ENCODE assay signal across 1 cellular context in the genomic region with DNA sequence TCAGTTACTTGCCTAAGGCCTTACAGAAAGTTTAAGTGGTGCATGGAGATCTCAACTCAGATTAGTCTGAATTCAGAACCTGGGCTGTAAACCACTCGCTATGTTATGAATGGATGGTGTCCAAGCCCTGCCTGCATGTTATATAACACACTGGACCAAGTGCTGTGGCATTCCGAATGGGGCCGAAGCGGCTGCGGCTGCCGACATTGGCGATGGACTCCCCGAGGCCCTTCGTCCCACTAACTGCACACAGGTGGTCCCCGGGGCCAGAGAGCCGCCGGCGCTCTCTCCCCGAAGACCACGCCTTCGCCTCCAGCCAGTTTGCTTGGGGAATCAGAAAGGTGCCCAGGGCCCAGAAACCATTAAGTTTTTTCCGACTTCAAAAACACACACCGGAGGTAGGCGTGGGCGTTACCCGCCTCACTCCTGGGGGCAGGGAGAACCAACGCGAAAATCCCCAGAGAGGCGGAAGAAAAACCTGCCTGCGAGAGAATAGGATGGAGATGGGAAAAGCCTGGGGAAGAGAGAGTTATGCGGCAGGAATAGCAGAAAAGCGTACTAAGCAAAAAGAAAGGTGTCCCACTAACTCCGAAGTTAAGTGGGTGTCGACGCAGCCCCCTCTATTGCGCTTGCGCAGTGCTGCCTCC.
TF ChIP-seq lines count a peak whose summit lies in the region.

No MANE protein-coding gene starts in this region.

TF ChIP-seq in HEK293, 187 proteins besides CTCF, POLR2A, EP300 and RAD21 (continued from another document and continues in another):
- TF ChIP-seq, protein P1, sequence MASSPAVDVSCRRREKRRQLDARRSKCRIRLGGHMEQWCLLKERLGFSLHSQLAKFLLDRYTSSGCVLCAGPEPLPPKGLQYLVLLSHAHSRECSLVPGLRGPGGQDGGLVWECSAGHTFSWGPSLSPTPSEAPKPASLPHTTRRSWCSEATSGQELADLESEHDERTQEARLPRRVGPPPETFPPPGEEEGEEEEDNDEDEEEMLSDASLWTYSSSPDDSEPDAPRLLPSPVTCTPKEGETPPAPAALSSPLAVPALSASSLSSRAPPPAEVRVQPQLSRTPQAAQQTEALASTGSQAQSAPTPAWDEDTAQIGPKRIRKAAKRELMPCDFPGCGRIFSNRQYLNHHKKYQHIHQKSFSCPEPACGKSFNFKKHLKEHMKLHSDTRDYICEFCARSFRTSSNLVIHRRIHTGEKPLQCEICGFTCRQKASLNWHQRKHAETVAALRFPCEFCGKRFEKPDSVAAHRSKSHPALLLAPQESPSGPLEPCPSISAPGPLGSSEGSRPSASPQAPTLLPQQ (tag by site-specific recombination; IDR thresholded peaks at IDR 0.05), result peak; percentile 43; the same call in 1 of the 2 replicates
- TF ChIP-seq KLF1 (tag by site-specific recombination; IDR thresholded peaks at IDR 0.05), result peak; percentile 7
- TF ChIP-seq ZNF423 (tag by site-specific recombination; IDR thresholded peaks at IDR 0.05), result 0 out of 2 replicates have a peak, but pooled peaks have one; percentile 7
- no peak for TF ChIP-seq HOXC10 (CRISPR knock-in tag; IDR thresholded peaks at IDR 0.05)
- TF ChIP-seq KLF8 (tag by site-specific recombination; IDR thresholded peaks at IDR 0.05), result no peak; the same call in 1 of the 2 replicates
- TF ChIP-seq GFI1B (tag by site-specific recombination; IDR thresholded peaks at IDR 0.05), result no peak
- TF ChIP-seq, protein P2, sequence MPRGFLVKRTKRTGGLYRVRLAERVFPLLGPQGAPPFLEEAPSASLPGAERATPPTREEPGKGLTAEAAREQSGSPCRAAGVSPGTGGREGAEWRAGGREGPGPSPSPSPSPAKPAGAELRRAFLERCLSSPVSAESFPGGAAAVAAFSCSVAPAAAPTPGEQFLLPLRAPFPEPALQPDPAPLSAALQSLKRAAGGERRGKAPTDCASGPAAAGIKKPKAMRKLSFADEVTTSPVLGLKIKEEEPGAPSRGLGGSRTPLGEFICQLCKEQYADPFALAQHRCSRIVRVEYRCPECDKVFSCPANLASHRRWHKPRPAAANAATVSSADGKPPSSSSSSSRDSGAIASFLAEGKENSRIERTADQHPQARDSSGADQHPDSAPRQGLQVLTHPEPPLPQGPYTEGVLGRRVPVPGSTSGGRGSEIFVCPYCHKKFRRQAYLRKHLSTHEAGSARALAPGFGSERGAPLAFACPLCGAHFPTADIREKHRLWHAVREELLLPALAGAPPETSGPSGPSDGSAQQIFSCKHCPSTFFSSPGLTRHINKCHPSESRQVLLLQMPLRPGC (tag by site-specific recombination; IDR thresholded peaks at IDR 0.05), result no peak
- no peak for TF ChIP-seq ZNF610 (tag by site-specific recombination; IDR thresholded peaks at IDR 0.05; ENCODE audit: borderline replicate concordance)
- TF ChIP-seq, protein P3, sequence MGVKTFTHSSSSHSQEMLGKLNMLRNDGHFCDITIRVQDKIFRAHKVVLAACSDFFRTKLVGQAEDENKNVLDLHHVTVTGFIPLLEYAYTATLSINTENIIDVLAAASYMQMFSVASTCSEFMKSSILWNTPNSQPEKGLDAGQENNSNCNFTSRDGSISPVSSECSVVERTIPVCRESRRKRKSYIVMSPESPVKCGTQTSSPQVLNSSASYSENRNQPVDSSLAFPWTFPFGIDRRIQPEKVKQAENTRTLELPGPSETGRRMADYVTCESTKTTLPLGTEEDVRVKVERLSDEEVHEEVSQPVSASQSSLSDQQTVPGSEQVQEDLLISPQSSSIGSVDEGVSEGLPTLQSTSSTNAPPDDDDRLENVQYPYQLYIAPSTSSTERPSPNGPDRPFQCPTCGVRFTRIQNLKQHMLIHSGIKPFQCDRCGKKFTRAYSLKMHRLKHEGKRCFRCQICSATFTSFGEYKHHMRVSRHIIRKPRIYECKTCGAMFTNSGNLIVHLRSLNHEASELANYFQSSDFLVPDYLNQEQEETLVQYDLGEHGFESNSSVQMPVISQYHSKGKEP (tag by site-specific recombination; IDR thresholded peaks at IDR 0.05), result 0 out of 2 replicates have a peak, but pooled peaks have one; percentile 35
- TF ChIP-seq SP7 (tag by site-specific recombination; IDR thresholded peaks at IDR 0.05), result no peak
- peak; percentile 93 for TF ChIP-seq ZNF600 (tag by site-specific recombination; IDR thresholded peaks at IDR 0.05)
- TF ChIP-seq ZNF324 (tag by site-specific recombination; IDR thresholded peaks at IDR 0.05), result peak; percentile 21; the same call in 1 of the 2 replicates
- no peak for TF ChIP-seq ZFP69B (tag by site-specific recombination; IDR thresholded peaks at IDR 0.05)
- TF ChIP-seq ZNF114 (tag by site-specific recombination; IDR thresholded peaks at IDR 0.05), result no peak
- TF ChIP-seq, protein P4, sequence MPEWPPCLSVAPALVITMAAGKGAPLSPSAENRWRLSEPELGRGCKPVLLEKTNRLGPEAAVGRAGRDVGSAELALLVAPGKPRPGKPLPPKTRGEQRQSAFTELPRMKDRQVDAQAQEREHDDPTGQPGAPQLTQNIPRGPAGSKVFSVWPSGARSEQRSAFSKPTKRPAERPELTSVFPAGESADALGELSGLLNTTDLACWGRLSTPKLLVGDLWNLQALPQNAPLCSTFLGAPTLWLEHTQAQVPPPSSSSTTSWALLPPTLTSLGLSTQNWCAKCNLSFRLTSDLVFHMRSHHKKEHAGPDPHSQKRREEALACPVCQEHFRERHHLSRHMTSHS (tag by site-specific recombination; IDR thresholded peaks at IDR 0.05), result no peak
- peak; percentile 64; the same call in 1 of the 2 replicates for TF ChIP-seq GLIS1 (tag by site-specific recombination; IDR thresholded peaks at IDR 0.05)
- no peak for TF ChIP-seq ZNF48 (tag by site-specific recombination; IDR thresholded peaks at IDR 0.05)
- no peak for TF ChIP-seq ZNF366 (tag by site-specific recombination; conservative IDR thresholded peaks at IDR 0.05)
- TF ChIP-seq, protein P5, sequence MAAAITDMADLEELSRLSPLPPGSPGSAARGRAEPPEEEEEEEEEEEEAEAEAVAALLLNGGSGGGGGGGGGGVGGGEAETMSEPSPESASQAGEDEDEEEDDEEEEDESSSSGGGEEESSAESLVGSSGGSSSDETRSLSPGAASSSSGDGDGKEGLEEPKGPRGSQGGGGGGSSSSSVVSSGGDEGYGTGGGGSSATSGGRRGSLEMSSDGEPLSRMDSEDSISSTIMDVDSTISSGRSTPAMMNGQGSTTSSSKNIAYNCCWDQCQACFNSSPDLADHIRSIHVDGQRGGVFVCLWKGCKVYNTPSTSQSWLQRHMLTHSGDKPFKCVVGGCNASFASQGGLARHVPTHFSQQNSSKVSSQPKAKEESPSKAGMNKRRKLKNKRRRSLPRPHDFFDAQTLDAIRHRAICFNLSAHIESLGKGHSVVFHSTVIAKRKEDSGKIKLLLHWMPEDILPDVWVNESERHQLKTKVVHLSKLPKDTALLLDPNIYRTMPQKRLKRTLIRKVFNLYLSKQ (tag by site-specific recombination; IDR thresholded peaks at IDR 0.05; ENCODE audit: borderline replicate concordance), result no peak
- TF ChIP-seq, protein P6, sequence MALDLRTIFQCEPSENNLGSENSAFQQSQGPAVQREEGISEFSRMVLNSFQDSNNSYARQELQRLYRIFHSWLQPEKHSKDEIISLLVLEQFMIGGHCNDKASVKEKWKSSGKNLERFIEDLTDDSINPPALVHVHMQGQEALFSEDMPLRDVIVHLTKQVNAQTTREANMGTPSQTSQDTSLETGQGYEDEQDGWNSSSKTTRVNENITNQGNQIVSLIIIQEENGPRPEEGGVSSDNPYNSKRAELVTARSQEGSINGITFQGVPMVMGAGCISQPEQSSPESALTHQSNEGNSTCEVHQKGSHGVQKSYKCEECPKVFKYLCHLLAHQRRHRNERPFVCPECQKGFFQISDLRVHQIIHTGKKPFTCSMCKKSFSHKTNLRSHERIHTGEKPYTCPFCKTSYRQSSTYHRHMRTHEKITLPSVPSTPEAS (tag by site-specific recombination; IDR thresholded peaks at IDR 0.05), result no peak
- no peak for TF ChIP-seq ZNF169 (tag by site-specific recombination; IDR thresholded peaks at IDR 0.05)
- TF ChIP-seq, protein P7, sequence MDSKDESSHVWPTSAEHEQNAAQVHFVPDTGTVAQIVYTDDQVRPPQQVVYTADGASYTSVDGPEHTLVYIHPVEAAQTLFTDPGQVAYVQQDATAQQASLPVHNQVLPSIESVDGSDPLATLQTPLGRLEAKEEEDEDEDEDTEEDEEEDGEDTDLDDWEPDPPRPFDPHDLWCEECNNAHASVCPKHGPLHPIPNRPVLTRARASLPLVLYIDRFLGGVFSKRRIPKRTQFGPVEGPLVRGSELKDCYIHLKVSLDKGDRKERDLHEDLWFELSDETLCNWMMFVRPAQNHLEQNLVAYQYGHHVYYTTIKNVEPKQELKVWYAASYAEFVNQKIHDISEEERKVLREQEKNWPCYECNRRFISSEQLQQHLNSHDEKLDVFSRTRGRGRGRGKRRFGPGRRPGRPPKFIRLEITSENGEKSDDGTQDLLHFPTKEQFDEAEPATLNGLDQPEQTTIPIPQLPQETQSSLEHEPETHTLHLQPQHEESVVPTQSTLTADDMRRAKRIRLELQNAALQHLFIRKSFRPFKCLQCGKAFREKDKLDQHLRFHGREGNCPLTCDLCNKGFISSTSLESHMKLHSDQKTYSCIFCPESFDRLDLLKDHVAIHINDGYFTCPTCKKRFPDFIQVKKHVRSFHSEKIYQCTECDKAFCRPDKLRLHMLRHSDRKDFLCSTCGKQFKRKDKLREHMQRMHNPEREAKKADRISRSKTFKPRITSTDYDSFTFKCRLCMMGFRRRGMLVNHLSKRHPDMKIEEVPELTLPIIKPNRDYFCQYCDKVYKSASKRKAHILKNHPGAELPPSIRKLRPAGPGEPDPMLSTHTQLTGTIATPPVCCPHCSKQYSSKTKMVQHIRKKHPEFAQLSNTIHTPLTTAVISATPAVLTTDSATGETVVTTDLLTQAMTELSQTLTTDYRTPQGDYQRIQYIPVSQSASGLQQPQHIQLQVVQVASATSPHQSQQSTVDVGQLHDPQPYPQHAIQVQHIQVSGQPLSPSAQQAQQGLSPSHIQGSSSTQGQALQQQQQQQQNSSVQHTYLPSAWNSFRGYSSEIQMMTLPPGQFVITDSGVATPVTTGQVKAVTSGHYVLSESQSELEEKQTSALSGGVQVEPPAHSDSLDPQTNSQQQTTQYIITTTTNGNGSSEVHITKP (tag by site-specific recombination; IDR thresholded peaks at IDR 0.05), result peak; percentile 15; the same call in 1 of the 2 replicates
- TF ChIP-seq, protein P8, sequence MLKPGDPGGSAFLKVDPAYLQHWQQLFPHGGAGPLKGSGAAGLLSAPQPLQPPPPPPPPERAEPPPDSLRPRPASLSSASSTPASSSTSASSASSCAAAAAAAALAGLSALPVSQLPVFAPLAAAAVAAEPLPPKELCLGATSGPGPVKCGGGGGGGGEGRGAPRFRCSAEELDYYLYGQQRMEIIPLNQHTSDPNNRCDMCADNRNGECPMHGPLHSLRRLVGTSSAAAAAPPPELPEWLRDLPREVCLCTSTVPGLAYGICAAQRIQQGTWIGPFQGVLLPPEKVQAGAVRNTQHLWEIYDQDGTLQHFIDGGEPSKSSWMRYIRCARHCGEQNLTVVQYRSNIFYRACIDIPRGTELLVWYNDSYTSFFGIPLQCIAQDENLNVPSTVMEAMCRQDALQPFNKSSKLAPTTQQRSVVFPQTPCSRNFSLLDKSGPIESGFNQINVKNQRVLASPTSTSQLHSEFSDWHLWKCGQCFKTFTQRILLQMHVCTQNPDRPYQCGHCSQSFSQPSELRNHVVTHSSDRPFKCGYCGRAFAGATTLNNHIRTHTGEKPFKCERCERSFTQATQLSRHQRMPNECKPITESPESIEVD (tag by site-specific recombination; IDR thresholded peaks at IDR 0.05), result peak; percentile 4; the same call in 1 of the 2 replicates
- no peak for TF ChIP-seq ZNF248 (tag by site-specific recombination; IDR thresholded peaks at IDR 0.05)
- TF ChIP-seq ZNF621 (tag by site-specific recombination; IDR thresholded peaks at IDR 0.05), result no peak
- no peak for TF ChIP-seq ZNF266 (tag by site-specific recombination; IDR thresholded peaks at IDR 0.05; ENCODE audit: low read depth)
- no peak for TF ChIP-seq ZNF530 (tag by site-specific recombination; IDR thresholded peaks at IDR 0.05; ENCODE audit: low read depth)
- no peak for TF ChIP-seq ZNF585B (tag by site-specific recombination; IDR thresholded peaks at IDR 0.05)
- TF ChIP-seq, protein P9, sequence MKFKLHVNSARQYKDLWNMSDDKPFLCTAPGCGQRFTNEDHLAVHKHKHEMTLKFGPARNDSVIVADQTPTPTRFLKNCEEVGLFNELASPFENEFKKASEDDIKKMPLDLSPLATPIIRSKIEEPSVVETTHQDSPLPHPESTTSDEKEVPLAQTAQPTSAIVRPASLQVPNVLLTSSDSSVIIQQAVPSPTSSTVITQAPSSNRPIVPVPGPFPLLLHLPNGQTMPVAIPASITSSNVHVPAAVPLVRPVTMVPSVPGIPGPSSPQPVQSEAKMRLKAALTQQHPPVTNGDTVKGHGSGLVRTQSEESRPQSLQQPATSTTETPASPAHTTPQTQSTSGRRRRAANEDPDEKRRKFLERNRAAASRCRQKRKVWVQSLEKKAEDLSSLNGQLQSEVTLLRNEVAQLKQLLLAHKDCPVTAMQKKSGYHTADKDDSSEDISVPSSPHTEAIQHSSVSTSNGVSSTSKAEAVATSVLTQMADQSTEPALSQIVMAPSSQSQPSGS (tag by site-specific recombination; IDR thresholded peaks at IDR 0.05; ENCODE audit: low read depth), result no peak
- peak; percentile 65 for TF ChIP-seq PRDM1 (tag by site-specific recombination; IDR thresholded peaks at IDR 0.05)
- TF ChIP-seq, protein P10, sequence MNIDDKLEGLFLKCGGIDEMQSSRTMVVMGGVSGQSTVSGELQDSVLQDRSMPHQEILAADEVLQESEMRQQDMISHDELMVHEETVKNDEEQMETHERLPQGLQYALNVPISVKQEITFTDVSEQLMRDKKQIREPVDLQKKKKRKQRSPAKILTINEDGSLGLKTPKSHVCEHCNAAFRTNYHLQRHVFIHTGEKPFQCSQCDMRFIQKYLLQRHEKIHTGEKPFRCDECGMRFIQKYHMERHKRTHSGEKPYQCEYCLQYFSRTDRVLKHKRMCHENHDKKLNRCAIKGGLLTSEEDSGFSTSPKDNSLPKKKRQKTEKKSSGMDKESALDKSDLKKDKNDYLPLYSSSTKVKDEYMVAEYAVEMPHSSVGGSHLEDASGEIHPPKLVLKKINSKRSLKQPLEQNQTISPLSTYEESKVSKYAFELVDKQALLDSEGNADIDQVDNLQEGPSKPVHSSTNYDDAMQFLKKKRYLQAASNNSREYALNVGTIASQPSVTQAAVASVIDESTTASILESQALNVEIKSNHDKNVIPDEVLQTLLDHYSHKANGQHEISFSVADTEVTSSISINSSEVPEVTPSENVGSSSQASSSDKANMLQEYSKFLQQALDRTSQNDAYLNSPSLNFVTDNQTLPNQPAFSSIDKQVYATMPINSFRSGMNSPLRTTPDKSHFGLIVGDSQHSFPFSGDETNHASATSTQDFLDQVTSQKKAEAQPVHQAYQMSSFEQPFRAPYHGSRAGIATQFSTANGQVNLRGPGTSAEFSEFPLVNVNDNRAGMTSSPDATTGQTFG (tag by site-specific recombination; IDR thresholded peaks at IDR 0.05; ENCODE audit: borderline replicate concordance), result no peak
- TF ChIP-seq ZNF544 (tag by site-specific recombination; IDR thresholded peaks at IDR 0.05), result no peak
- TF ChIP-seq, protein P11, sequence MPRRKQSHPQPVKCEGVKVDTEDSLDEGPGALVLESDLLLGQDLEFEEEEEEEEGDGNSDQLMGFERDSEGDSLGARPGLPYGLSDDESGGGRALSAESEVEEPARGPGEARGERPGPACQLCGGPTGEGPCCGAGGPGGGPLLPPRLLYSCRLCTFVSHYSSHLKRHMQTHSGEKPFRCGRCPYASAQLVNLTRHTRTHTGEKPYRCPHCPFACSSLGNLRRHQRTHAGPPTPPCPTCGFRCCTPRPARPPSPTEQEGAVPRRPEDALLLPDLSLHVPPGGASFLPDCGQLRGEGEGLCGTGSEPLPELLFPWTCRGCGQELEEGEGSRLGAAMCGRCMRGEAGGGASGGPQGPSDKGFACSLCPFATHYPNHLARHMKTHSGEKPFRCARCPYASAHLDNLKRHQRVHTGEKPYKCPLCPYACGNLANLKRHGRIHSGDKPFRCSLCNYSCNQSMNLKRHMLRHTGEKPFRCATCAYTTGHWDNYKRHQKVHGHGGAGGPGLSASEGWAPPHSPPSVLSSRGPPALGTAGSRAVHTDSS (tag by site-specific recombination; IDR thresholded peaks at IDR 0.05), result no peak; the same call in 1 of the 2 replicates
